ENCODE assay signal across 8 cellular contexts in the genomic region with DNA sequence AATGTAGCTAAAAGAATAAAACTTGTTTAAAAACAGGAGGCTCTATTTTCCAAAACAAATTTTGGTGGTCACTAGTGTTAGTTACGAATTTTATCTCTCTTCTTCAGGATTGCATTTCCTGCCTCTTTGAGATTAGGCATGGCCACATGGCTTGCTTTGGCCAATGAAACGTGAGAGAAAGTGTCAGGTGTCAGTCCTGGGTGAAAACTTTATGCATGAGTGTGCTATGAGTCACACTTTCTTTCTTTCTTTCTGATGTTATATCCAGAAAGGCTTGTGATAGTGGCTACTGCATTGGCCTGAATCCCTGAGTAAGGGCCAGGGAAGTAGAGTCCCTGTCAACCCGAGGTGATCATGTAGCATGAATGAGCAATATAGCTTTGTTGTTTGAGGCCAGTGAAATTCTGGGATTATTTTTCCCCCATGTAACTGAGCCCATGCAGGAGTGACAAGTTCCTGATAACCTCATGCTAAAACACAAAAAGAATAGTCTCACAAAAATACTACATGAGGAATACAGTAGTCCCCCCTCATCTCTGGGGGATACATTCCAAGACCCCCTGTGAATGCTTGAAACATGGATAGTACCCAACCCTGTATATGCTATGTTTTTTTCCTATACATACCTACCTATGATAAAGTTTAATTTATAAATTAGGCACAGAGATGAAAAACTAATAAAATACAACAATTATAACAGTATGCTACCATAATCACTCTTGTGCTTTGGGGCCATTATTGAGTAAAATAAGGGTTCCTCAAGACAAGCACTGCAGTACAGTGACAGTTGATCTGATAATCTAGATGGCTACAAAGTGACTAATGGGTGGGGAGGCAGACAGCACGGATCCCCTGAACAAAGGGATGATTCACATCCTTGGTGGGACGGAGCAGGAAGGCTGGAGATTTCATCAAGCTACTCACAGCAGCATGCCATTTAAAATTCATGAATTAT.
DNase-seq lines count a peak whose midpoint lies in the region; ATAC-seq and FAIRE-seq lines count a peak whose summit lies in the region.

No MANE protein-coding gene starts in this region.

- H3K4me3 Mint-ChIP-seq in activated T-cell treated with anti-CD3 and anti-CD28 coated beads, Interleukin-2, amount 50 U/mL, for 72 hours: no peak overlapping the region

- H3K27me3 Mint-ChIP-seq in activated T-cell treated with anti-CD3 and anti-CD28 coated beads, Interleukin-2, amount 50 U/mL, for 72 hours (ENCODE audit: low read depth): no peaks in the 10 kb centered on the region

- DNase-seq in EL (peak; percentile 94), HTR-8/SVneo (ENCODE audit: insufficient read length, low spot score) (peak; percentile 70), kidney tubule cell (ENCODE audit: low spot score) (peak; percentile 96), NCI-H774 (lab: John Stamatoyannopoulos, UW) (no peak), NOMO-1 (lab: John Stamatoyannopoulos, UW; ENCODE audit: unreplicated experiment in 2 of 2) (no peak), GOT3 (lab: John Stamatoyannopoulos, UW) (no peak)
- peak; percentile 38 to 49 for DNase-seq in activated T-cell treated with anti-CD3 and anti-CD28 coated beads, Interleukin-2, amount 50 U/mL, for 72 hours

- peaks cover 0 to 2% of the 10 kb centered on the region in 2 donors for H3K9me3 Mint-ChIP-seq in activated T-cell treated with anti-CD3 and anti-CD28 coated beads, Interleukin-2, amount 50 U/mL, for 72 hours

- ATAC-seq in GM21528 (IDR thresholded peaks at IDR 0.05; ENCODE audit: low FRiP score, unreplicated experiment): peak; percentile 65
- ATAC-seq in activated T-cell treated with anti-CD3 and anti-CD28 coated beads, Interleukin-2, amount 50 U/mL, for 72 hours (replicated peaks in 1 of 2): peak; percentile 95 to 98

- H3K4me1 Mint-ChIP-seq in activated T-cell treated with anti-CD3 and anti-CD28 coated beads, Interleukin-2, amount 50 U/mL, for 72 hours (ENCODE audit: low read depth): peaks cover 32% of the 10 kb centered on the region

- H3K36me3 Mint-ChIP-seq in activated T-cell treated with anti-CD3 and anti-CD28 coated beads, Interleukin-2, amount 50 U/mL, for 72 hours (ENCODE audit: insufficient read depth in 2 of 2): peaks cover 0 to 2% of the 10 kb centered on the region in 2 donors

- H3K27ac Mint-ChIP-seq in activated T-cell treated with anti-CD3 and anti-CD28 coated beads, Interleukin-2, amount 50 U/mL, for 72 hours: no peak overlapping the region

- FAIRE-seq in HTR-8/SVneo (lab: Jason Lieb, UNC): peak; percentile 16

Comparison
In these comparisons a context has a peak if more than half of its experiments do, and no peak if none do; other contexts are left out.
1. DNase-seq: peak in EL (single experiment), HTR-8/SVneo (single experiment), activated T-cell treated with anti-CD3 and anti-CD28 coated beads, Interleukin-2, amount 50 U/mL, for 72 hours (2 of 2) and kidney tubule cell (single experiment); none in NCI-H774 (single experiment), NOMO-1 (0 of 2) and GOT3 (single experiment).